Comparison of ENCODE assay signal across 8 cellular contexts in genomic region chr3:107240183-107241091, GRCh38.
DNase-seq lines count a peak whose midpoint lies in the region; ATAC-seq lines count a peak whose summit lies in the region.

No MANE protein-coding gene starts in this region.

- WGBS in mesendoderm (ENCODE audit: extremely low coverage, insufficient coverage, low lambda C conversion rate) = no CpG with 5 or more reads among the region's 59 CpGs

- no peak overlapping the region for H3K4ac ChIP-seq in mesendoderm (ENCODE audit: low read depth, low read length)

- H3K79me1 ChIP-seq in mesendoderm (ENCODE audit: low read length) = no peaks in the 10 kb centered on the region

- H3K27me3 Mint-ChIP-seq in effector memory CD8-positive, alpha-beta T cell = peaks cover 5 to 6% of the 10 kb centered on the region in 2 donors

- H3K4me3 ChIP-seq in mesendoderm (ENCODE audit: low read length) = peak overlapping the region; percentile 84

- no peak overlapping the region for H3K18ac ChIP-seq in mesendoderm (ENCODE audit: low read length)

- H2BK120ac ChIP-seq in mesendoderm (ENCODE audit: low read depth, low read length) = no peak overlapping the region

- peaks cover 2% of the 10 kb centered on the region for H3K4me1 ChIP-seq in mesendoderm (ENCODE audit: control insufficient read depth, low read depth, low read length)

- peak overlapping the region; percentile 89 to 92 for H3K4me3 Mint-ChIP-seq in effector memory CD8-positive, alpha-beta T cell

- no peaks in the 10 kb centered on the region for H3K79me2 ChIP-seq in mesendoderm (ENCODE audit: control insufficient read depth, insufficient read depth, low read length)

- H4K8ac ChIP-seq in mesendoderm (ENCODE audit: low read depth, low read length) = peak overlapping the region; percentile 90

- no peak overlapping the region for H2BK5ac ChIP-seq in mesendoderm (ENCODE audit: low read length)

- no peak overlapping the region for H3K27ac ChIP-seq in mesendoderm (ENCODE audit: low read depth, low read length)

- H3K36me3 ChIP-seq in mesendoderm (ENCODE audit: control insufficient read depth, insufficient read depth, low read length) = no peaks in the 10 kb centered on the region

- H2BK15ac ChIP-seq in mesendoderm (replicated peaks; ENCODE audit: low read depth) = peak overlapping the region; percentile 61

- ATAC-seq in GM19025 (IDR thresholded peaks at IDR 0.05; ENCODE audit: low read depth, unreplicated experiment) = peak; percentile 95
- peak; percentile 85 for ATAC-seq in HG03175 (IDR thresholded peaks at IDR 0.05; ENCODE audit: unreplicated experiment)
- peak; percentile 91 for ATAC-seq in effector memory CD8-positive, alpha-beta T cell (replicated peaks)

- peak; percentile 90 for DNase-seq in Ammon's horn (ENCODE audit: low spot score)
- peak; percentile 86 for DNase-seq in NCI-H82 (lab: John Stamatoyannopoulos, UW)
- DNase-seq in activated CD8-positive, alpha-beta memory T cell treated with anti-CD3 and anti-CD28 coated beads for 1 hour (ENCODE audit: extremely low read depth in 1 of 2, low read depth in 1 of 2) = peak; percentile 24 to 59
- peak; percentile 58 to 67 (median 65) for DNase-seq in effector memory CD8-positive, alpha-beta T cell
- DNase-seq in mesendoderm = peak; percentile 70
- DNase-seq in stimulated activated CD8-positive, alpha-beta memory T cell treated with anti-CD3 and anti-CD28 coated beads, Interleukin-12 subunit alpha, Interleukin-12 subunit beta, amount 100 ng/mL, for 4 hours (ENCODE audit: low read depth) = peak; percentile 55

- no peak overlapping the region for H2AK5ac ChIP-seq in mesendoderm (ENCODE audit: low read length)

- peak overlapping the region; percentile 71 to 79 for H3K27ac Mint-ChIP-seq in effector memory CD8-positive, alpha-beta T cell

- H3K9me3 Mint-ChIP-seq in effector memory CD8-positive, alpha-beta T cell = no peaks in the 10 kb centered on the region

- no peak overlapping the region for H4K5ac ChIP-seq in mesendoderm (ENCODE audit: low read length)

- H3K23ac ChIP-seq in mesendoderm (ENCODE audit: low read length) = no peak overlapping the region

- H3K27me3 ChIP-seq in mesendoderm (ENCODE audit: insufficient read depth, low read length, poor library complexity) = no peaks in the 10 kb centered on the region

- H3K56ac ChIP-seq in mesendoderm (ENCODE audit: low read length) = peak overlapping the region; percentile 75

- peaks cover 7% of the 10 kb centered on the region for H3K36me3 Mint-ChIP-seq in effector memory CD8-positive, alpha-beta T cell (ENCODE audit: insufficient read depth)

- H3K4me1 Mint-ChIP-seq in effector memory CD8-positive, alpha-beta T cell (ENCODE audit: low read depth in 2 of 2) = peaks cover 12 to 22% of the 10 kb centered on the region in 2 donors

- H3K4me2 ChIP-seq in mesendoderm (ENCODE audit: low read length) = peak overlapping the region; percentile 73

- H3K9ac ChIP-seq in mesendoderm (ENCODE audit: low read length) = peak overlapping the region; percentile 73
